In the genomic region with DNA sequence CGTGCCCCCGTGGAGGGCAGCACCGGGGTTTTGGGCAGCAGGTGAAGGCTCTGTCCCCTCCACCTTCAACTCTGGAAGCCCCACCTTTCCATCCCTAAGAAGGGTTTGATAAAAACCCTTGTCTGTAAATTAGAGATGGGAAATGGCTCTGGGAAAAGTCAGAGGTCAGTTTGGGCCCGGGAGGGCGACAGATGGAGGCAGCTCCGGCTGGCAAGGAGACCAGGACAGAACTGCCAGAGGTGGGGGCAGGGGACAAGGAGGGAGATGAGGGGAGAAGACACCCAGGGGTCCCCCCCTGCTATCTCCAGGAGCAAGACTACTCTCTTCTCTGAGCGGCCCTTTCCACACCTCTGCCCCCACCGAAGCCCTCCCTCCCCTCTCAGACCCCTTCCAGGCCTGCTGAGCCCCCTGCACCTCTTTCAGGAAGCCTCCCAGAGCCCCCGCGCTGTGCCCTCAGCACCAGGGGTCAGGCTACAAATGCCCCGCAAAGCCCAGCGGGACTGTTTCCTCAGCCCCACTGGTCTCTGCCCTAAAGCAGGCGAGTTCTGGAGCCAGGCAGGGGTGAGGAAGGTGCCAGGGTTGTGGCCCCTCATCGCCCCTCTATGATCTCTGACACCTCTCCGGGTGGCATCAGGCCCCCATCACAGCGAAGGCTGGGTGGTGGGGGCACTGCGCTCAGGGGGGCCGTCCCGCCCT, we compare ENCODE assay signal across 8 cellular contexts. TPM values are rescaled to one million over a fixed set of nuclear protein-coding genes. Genes with fewer than 3 reads are reported as not detected.
DNase-seq lines count a peak whose midpoint lies in the region; ATAC-seq and TF ChIP-seq lines count a peak whose summit lies in the region.

No MANE protein-coding gene starts in this region.

- intact Hi-C loops in adrenal gland (cut with DNase I) = loop anchor here in 1 of 2 donors (10.0 kb wide), 1 partner anchor 169 kb away; no protein-coding TSS in a partner anchor
- intact Hi-C loops in lower leg skin (cut with DNase I; ENCODE audit: low total_unique reads) = loop anchor here (5.0 kb wide), 1 partner anchor 102 kb away; no protein-coding TSS in a partner anchor
- intact Hi-C loops in tibial artery (cut with DNase I; ENCODE audit: low total_unique reads) = loop anchor here (2.0 kb wide), 1 partner anchor 107 kb away; no protein-coding TSS in a partner anchor

- no peak for DNase-seq in activated CD4-positive, alpha-beta T cell treated with anti-CD3 and anti-CD28 coated beads, Interleukin-2, amount 10 ng/mL, durations not matched to agents 7 days and 5 days
- no peak for DNase-seq in activated CD4-positive, alpha-beta T cell treated with anti-CD3 and anti-CD28 coated beads, Interleukin-2, amount 50 U/mL, for 4 hours
- peak in 1 of 7 donors; percentile 33 for DNase-seq in adrenal gland
- no peak for DNase-seq in lower leg skin (ENCODE audit: low spot score in 2 of 2)
- no peak for DNase-seq in tibial artery
- DNase-seq in NCI-H1092 treated with DMSO at 0.1 percent for 48 hours (lab: John Stamatoyannopoulos, UW) = no peak
- DNase-seq in NCI-H774 (lab: John Stamatoyannopoulos, UW) = no peak

- CTCF ChIA-PET in activated CD4-positive, alpha-beta T cell treated with anti-CD3 and anti-CD28 coated beads, Interleukin-2, amount 10 ng/mL, durations not matched to agents 7 days and 5 days (lab: Charles Lee) = no interaction called here

- H3K27ac ChIP-seq in adrenal gland (peak overlapping the region in 3 of 5 donors; percentile 20 to 96 (median 90)), tibial artery (peak overlapping the region; percentile 75 to 77)

- H3K4me3 Mint-ChIP-seq in activated CD4-positive, alpha-beta T cell treated with anti-CD3 and anti-CD28 coated beads, Interleukin-2, amount 10 ng/mL, durations not matched to agents 7 days and 5 days = peak overlapping the region; percentile 54

- peaks cover 15 to 20% of the 10 kb centered on the region in 2 donors for H3K4me1 ChIP-seq in adrenal gland (replicated peaks in 1 of 2)
- H3K4me1 ChIP-seq in tibial artery = peaks cover 0 to 27% (median 17%) of the 10 kb centered on the region in 4 donors

- H3K36me3 ChIP-seq in adrenal gland (replicated peaks in 1 of 2) (no peaks in the 10 kb centered on the region), tibial artery (no peaks in the 10 kb centered on the region)

- H3K27me3 ChIP-seq in adrenal gland (no peaks in the 10 kb centered on the region), tibial artery (no peaks in the 10 kb centered on the region)

- 28 to 43% (median 35%) methylated on average over 7 to 19 of the region's 19 CpGs for WGBS in adrenal gland, 4 donors
- WGBS in lower leg skin, 2 donors = 28 to 37% methylated on average over 15 to 17 of the region's 19 CpGs

- H3K27me3 Mint-ChIP-seq in activated CD4-positive, alpha-beta T cell treated with anti-CD3 and anti-CD28 coated beads, Interleukin-2, amount 10 ng/mL, durations not matched to agents 7 days and 5 days = peaks cover 20% of the 10 kb centered on the region

- peaks cover 20% of the 10 kb centered on the region for H3K4me1 Mint-ChIP-seq in activated CD4-positive, alpha-beta T cell treated with anti-CD3 and anti-CD28 coated beads, Interleukin-2, amount 10 ng/mL, durations not matched to agents 7 days and 5 days

- H3K4me3 ChIP-seq in adrenal gland = peak overlapping the region in 2 of 4 donors; percentile 65 to 91
- peak overlapping the region; percentile 59 for H3K4me3 ChIP-seq in lower leg skin (ENCODE audit: low read depth, poor library complexity, severe bottlenecking)
- H3K4me3 ChIP-seq in tibial artery = peak overlapping the region; percentile 74 to 92

- TF ChIP-seq POLR2A in adrenal gland (IDR thresholded peaks at IDR 0.05) (no peak), lower leg skin (IDR thresholded peaks at IDR 0.05) (no peak)

- H3K36me3 Mint-ChIP-seq in activated CD4-positive, alpha-beta T cell treated with anti-CD3 and anti-CD28 coated beads, Interleukin-2, amount 10 ng/mL, durations not matched to agents 7 days and 5 days (ENCODE audit: low read depth) = no peaks in the 10 kb centered on the region

- H3K9me3 Mint-ChIP-seq in activated CD4-positive, alpha-beta T cell treated with anti-CD3 and anti-CD28 coated beads, Interleukin-2, amount 10 ng/mL, durations not matched to agents 7 days and 5 days = no peaks in the 10 kb centered on the region

- no peak overlapping the region for H3K27ac Mint-ChIP-seq in activated CD4-positive, alpha-beta T cell treated with anti-CD3 and anti-CD28 coated beads, Interleukin-2, amount 10 ng/mL, durations not matched to agents 7 days and 5 days

- no peaks in the 10 kb centered on the region for H3K9me3 ChIP-seq in adrenal gland (replicated peaks in 1 of 3)
- H3K9me3 ChIP-seq in tibial artery = no peaks in the 10 kb centered on the region

- ATAC-seq in GM19452 (IDR thresholded peaks at IDR 0.05; ENCODE audit: unreplicated experiment) = no peak

- POLR2A ChIA-PET in activated CD4-positive, alpha-beta T cell treated with anti-CD3 and anti-CD28 coated beads, Interleukin-2, amount 10 ng/mL, durations not matched to agents 7 days and 5 days (lab: Charles Lee) = no interaction called here

- TF ChIP-seq CTCF in adrenal gland (IDR thresholded peaks at IDR 0.05) (no peak), lower leg skin (IDR thresholded peaks at IDR 0.05) (no peak), tibial artery (IDR thresholded peaks at IDR 0.05) (no peak)

RNA-seq across cellular contexts. Expression of gene SH2B2, which starts 1.0 kb away (rescaled TPM):
- under 1 TPM; 0.12 to 0.50 TPM for total RNA-seq in activated CD4-positive, alpha-beta T cell treated with anti-CD3 and anti-CD28 coated beads, Interleukin-2, amount 10 ng/mL, durations not matched to agents 7 days and 5 days
- total RNA-seq in adrenal gland (10 to 100 TPM in 1 of 8 donors, 1 to 10 TPM in 7; 3.8 to 22.8 (median 5.5) TPM), lower leg skin (10 to 100 TPM; 13.9 to 28.6 (median 20.6) TPM)
- 1 to 10 TPM in 2 of 3 donors, under 1 TPM in 1; 0.90 to 8.4 (median 4.7) TPM for polyA plus RNA-seq in adrenal gland
